Comparison of ENCODE assay signal across 2 cellular contexts in genomic region chr9:83967083-83967482, GRCh38.
TF ChIP-seq lines count a peak whose summit lies in the region.

No MANE protein-coding gene starts in this region.

TF ChIP-seq in HepG2, 621 proteins besides CTCF, POLR2A, EP300 and RAD21:
- TF ChIP-seq, protein P1, sequence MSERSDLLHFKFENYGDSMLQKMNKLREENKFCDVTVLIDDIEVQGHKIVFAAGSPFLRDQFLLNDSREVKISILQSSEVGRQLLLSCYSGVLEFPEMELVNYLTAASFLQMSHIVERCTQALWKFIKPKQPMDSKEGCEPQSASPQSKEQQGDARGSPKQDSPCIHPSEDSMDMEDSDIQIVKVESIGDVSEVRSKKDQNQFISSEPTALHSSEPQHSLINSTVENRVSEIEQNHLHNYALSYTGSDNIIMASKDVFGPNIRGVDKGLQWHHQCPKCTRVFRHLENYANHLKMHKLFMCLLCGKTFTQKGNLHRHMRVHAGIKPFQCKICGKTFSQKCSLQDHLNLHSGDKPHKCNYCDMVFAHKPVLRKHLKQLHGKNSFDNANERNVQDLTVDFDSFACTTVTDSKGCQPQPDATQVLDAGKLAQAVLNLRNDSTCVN (CRISPR knock-in tag; IDR thresholded peaks at IDR 0.05; ENCODE audit: borderline replicate concordance) = no peak
- no peak for TF ChIP-seq HBP1 (CRISPR knock-in tag; IDR thresholded peaks at IDR 0.05; ENCODE audit: low read depth)
- no peak for TF ChIP-seq MTA3 (CRISPR knock-in tag; IDR thresholded peaks at IDR 0.05)
- TF ChIP-seq ATRX (CRISPR knock-in tag; IDR thresholded peaks at IDR 0.05; ENCODE audit: borderline replicate concordance) = no peak
- no peak for TF ChIP-seq JUNB (CRISPR knock-in tag; IDR thresholded peaks at IDR 0.05; ENCODE audit: borderline replicate concordance)
- no peak for TF ChIP-seq SP2 (CRISPR knock-in tag; IDR thresholded peaks at IDR 0.05)
- no peak for TF ChIP-seq ZFP1 (CRISPR knock-in tag; IDR thresholded peaks at IDR 0.05)
- no peak for TF ChIP-seq SP140L (CRISPR knock-in tag; IDR thresholded peaks at IDR 0.05; ENCODE audit: borderline replicate concordance)
- peak; percentile 30; the same call in 1 of the 2 replicates for TF ChIP-seq RBFOX2 (IDR thresholded peaks at IDR 0.05; ENCODE audit: low read depth, low read length)
- TF ChIP-seq ZKSCAN5 (CRISPR knock-in tag; IDR thresholded peaks at IDR 0.05) = no peak
- TF ChIP-seq, protein P2, sequence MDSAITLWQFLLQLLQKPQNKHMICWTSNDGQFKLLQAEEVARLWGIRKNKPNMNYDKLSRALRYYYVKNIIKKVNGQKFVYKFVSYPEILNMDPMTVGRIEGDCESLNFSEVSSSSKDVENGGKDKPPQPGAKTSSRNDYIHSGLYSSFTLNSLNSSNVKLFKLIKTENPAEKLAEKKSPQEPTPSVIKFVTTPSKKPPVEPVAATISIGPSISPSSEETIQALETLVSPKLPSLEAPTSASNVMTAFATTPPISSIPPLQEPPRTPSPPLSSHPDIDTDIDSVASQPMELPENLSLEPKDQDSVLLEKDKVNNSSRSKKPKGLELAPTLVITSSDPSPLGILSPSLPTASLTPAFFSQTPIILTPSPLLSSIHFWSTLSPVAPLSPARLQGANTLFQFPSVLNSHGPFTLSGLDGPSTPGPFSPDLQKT (CRISPR knock-in tag; IDR thresholded peaks at IDR 0.05; ENCODE audit: borderline replicate concordance) = no peak
- TF ChIP-seq, protein P3, sequence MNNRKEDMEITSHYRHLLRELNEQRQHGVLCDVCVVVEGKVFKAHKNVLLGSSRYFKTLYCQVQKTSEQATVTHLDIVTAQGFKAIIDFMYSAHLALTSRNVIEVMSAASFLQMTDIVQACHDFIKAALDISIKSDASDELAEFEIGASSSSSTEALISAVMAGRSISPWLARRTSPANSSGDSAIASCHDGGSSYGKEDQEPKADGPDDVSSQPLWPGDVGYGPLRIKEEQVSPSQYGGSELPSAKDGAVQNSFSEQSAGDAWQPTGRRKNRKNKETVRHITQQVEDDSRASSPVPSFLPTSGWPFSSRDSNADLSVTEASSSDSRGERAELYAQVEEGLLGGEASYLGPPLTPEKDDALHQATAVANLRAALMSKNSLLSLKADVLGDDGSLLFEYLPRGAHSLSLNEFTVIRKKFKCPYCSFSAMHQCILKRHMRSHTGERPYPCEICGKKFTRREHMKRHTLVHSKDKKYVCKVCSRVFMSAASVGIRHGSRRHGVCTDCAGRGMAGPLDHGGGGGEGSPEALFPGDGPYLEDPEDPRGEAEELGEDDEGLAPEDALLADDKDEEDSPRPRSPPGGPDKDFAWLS (CRISPR knock-in tag; IDR thresholded peaks at IDR 0.05; ENCODE audit: borderline replicate concordance) = no peak
- TF ChIP-seq AGO2 (optimal IDR thresholded peaks at IDR 0.05; ENCODE audit: low read depth, low read length) = peak; percentile 59
- no peak for TF ChIP-seq TEAD2 (CRISPR knock-in tag; IDR thresholded peaks at IDR 0.05)
- TF ChIP-seq RBM22 (optimal IDR thresholded peaks at IDR 0.05; ENCODE audit: low read length) = peak; percentile 91
- no peak for TF ChIP-seq NCOA1 (CRISPR knock-in tag; IDR thresholded peaks at IDR 0.05)
- TF ChIP-seq, protein P4, sequence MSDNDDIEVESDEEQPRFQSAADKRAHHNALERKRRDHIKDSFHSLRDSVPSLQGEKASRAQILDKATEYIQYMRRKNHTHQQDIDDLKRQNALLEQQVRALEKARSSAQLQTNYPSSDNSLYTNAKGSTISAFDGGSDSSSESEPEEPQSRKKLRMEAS (IDR thresholded peaks at IDR 0.05) = no peak
- TF ChIP-seq POLR2G (IDR thresholded peaks at IDR 0.05; ENCODE audit: low read depth, low read length) = peak; percentile 59; the same call in 1 of the 2 replicates
- no peak for TF ChIP-seq ZNF672 (CRISPR knock-in tag; IDR thresholded peaks at IDR 0.05)
- TF ChIP-seq JDP2 (CRISPR knock-in tag; IDR thresholded peaks at IDR 0.05; ENCODE audit: borderline replicate concordance) = no peak
- peak; percentile 3 for TF ChIP-seq ASH2L (IDR thresholded peaks at IDR 0.05; ENCODE audit: insufficient read length, low read depth, low read length)
- no peak for TF ChIP-seq EEA1 (CRISPR knock-in tag; IDR thresholded peaks at IDR 0.05; ENCODE audit: borderline replicate concordance)
- TF ChIP-seq, protein P5, sequence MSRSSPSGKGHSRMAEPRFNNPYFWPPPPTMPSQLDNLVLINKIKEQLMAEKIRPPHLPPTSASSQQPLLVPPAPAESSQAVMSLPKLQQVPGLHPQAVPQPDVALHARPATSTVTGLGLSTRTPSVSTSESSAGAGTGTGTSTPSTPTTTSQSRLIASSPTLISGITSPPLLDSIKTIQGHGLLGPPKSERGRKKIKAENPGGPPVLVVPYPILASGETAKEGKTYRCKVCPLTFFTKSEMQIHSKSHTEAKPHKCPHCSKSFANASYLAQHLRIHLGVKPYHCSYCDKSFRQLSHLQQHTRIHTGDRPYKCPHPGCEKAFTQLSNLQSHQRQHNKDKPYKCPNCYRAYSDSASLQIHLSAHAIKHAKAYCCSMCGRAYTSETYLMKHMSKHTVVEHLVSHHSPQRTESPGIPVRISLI (CRISPR knock-in tag; IDR thresholded peaks at IDR 0.05; ENCODE audit: borderline replicate concordance) = no peak
- TF ChIP-seq EZH2 (conservative IDR thresholded peaks at IDR 0.05; ENCODE audit: low read depth, low read length) = no peak
- TF ChIP-seq BRD4 (CRISPR knock-in tag; IDR thresholded peaks at IDR 0.05) = no peak
- no peak for TF ChIP-seq ZSCAN20 (CRISPR knock-in tag; IDR thresholded peaks at IDR 0.05; ENCODE audit: borderline replicate concordance)
- no peak for TF ChIP-seq CBX1 (IDR thresholded peaks at IDR 0.05; ENCODE audit: low read depth)
- TF ChIP-seq ZNF670 (CRISPR knock-in tag; IDR thresholded peaks at IDR 0.05; ENCODE audit: borderline replicate concordance) = no peak

TF ChIP-seq in H1, 55 proteins besides CTCF, POLR2A, EP300 and RAD21:
- TF ChIP-seq POLR2AphosphoS5 (IDR thresholded peaks at IDR 0.05; ENCODE audit: low read depth, low read length) (peak; percentile 64), KDM4A (IDR thresholded peaks at IDR 0.05; ENCODE audit: low read depth, low read length, severe bottlenecking) (no peak)
